1 cellular context compared by ENCODE assay signal in genomic region chrX:13570245-13570573, GRCh38.
TF ChIP-seq lines count a peak whose summit lies in the region.

No MANE protein-coding gene starts in this region.

TF ChIP-seq in H1, 55 proteins besides CTCF, POLR2A, EP300 and RAD21:
- TF ChIP-seq CEBPB (IDR thresholded peaks at IDR 0.05; ENCODE audit: low read depth, low read length) (no peak), JUND (IDR thresholded peaks at IDR 0.05; ENCODE audit: low read length) (no peak), TAF1 (IDR thresholded peaks at IDR 0.05; ENCODE audit: low read depth, low read length) (no peak), SP4 (IDR thresholded peaks at IDR 0.05; ENCODE audit: low read length) (no peak), POU5F1 (IDR thresholded peaks at IDR 0.05; ENCODE audit: low read depth, low read length) (no peak), HDAC2 (IDR thresholded peaks at IDR 0.05; ENCODE audit: borderline replicate concordance in 1 of 2, low read depth in 2 of 2, low read length in 2 of 2) (no peak), USF2 (IDR thresholded peaks at IDR 0.05; ENCODE audit: low read length) (no peak), CBX8 (IDR thresholded peaks at IDR 0.05; ENCODE audit: borderline replicate concordance, low read depth, low read length) (no peak), EGR1 (IDR thresholded peaks at IDR 0.05; ENCODE audit: borderline replicate concordance, low read depth, low read length) (no peak), SIX5 (IDR thresholded peaks at IDR 0.05; ENCODE audit: low read depth, low read length) (no peak), SIN3A (conservative IDR thresholded peaks at IDR 0.05 in 1 of 2, IDR thresholded peaks at IDR 0.05 in 1 of 2; ENCODE audit: low read depth in 1 of 2, low read length in 2 of 2) (no peak), SP2 (IDR thresholded peaks at IDR 0.05; ENCODE audit: low read length) (no peak), FOSL1 (IDR thresholded peaks at IDR 0.05; ENCODE audit: insufficient read depth, low read depth, low read length) (no peak), NRF1 (IDR thresholded peaks at IDR 0.05; ENCODE audit: low read depth, low read length) (no peak), CREB1 (IDR thresholded peaks at IDR 0.05) (no peak), CHD2 (IDR thresholded peaks at IDR 0.05; ENCODE audit: low read length) (no peak), TAF7 (optimal IDR thresholded peaks at IDR 0.05; ENCODE audit: borderline replicate concordance, low read depth, low read length) (no peak)
- TF ChIP-seq, protein P1, sequence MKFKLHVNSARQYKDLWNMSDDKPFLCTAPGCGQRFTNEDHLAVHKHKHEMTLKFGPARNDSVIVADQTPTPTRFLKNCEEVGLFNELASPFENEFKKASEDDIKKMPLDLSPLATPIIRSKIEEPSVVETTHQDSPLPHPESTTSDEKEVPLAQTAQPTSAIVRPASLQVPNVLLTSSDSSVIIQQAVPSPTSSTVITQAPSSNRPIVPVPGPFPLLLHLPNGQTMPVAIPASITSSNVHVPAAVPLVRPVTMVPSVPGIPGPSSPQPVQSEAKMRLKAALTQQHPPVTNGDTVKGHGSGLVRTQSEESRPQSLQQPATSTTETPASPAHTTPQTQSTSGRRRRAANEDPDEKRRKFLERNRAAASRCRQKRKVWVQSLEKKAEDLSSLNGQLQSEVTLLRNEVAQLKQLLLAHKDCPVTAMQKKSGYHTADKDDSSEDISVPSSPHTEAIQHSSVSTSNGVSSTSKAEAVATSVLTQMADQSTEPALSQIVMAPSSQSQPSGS (IDR thresholded peaks at IDR 0.05; ENCODE audit: low read length): no peak
